Comparison of ENCODE assay signal across 17 cellular contexts in genomic region chr9:134793281-134793680, GRCh38.
"Had no signal": no experiment of that assay in that cellular context is flagged by ENCODE, and none has a peak within 500 bp of the region (broad histone marks: within the 10 kb centered on the region; RNA-seq: fewer than 3 reads in every experiment).

No MANE protein-coding gene starts in this region.

- ATAC-seq: left lobe of liver, natural killer cell, psoas muscle had no signal

- H3K36me3 Mint-ChIP-seq: activated naive CD4-positive, alpha-beta T cell treated with anti-CD3 and anti-CD28 coated beads, Interleukin-2, amount 10 ng/mL, durations not matched to agents 7 days and 5 days; natural killer cell had no signal

- H3K4me1 ChIP-seq: adrenal gland, colonic mucosa, psoas muscle, upper lobe of left lung had no signal

- H3K4me3 ChIP-seq: adrenal gland, colonic mucosa, psoas muscle, sigmoid colon, upper lobe of left lung had no signal

- H3K4me3 Mint-ChIP-seq: activated CD4-positive, alpha-beta T cell treated with anti-CD3 and anti-CD28 coated beads, Interleukin-2, amount 10 ng/mL, durations not matched to agents 7 days and 5 days; activated naive CD4-positive, alpha-beta T cell treated with anti-CD3 and anti-CD28 coated beads, Interleukin-2, amount 10 ng/mL, durations not matched to agents 7 days and 5 days; natural killer cell had no signal

- H3K9me3 Mint-ChIP-seq: activated CD4-positive, alpha-beta T cell treated with anti-CD3 and anti-CD28 coated beads, Interleukin-2, amount 10 ng/mL, durations not matched to agents 7 days and 5 days; activated naive CD4-positive, alpha-beta T cell treated with anti-CD3 and anti-CD28 coated beads, Interleukin-2, amount 10 ng/mL, durations not matched to agents 7 days and 5 days; activated T-helper 2 cell treated with anti-CD3 and anti-CD28 coated beads, Interferon-gamma antibody, Interleukin-2, Interleukin-4, amounts not matched to agents 10 μg/mL and 5 μg/mL and 100 μg/mL, durations not matched to agents 14 hours and 24 hours and 36 hours had no signal

- H3K27ac Mint-ChIP-seq: activated CD4-positive, alpha-beta T cell treated with anti-CD3 and anti-CD28 coated beads, Interleukin-2, amount 10 ng/mL, durations not matched to agents 7 days and 5 days; activated naive CD4-positive, alpha-beta T cell treated with anti-CD3 and anti-CD28 coated beads, Interleukin-2, amount 10 ng/mL, durations not matched to agents 7 days and 5 days; activated T-helper 2 cell treated with anti-CD3 and anti-CD28 coated beads, Interferon-gamma antibody, Interleukin-2, Interleukin-4, amounts not matched to agents 10 μg/mL and 5 μg/mL and 100 μg/mL, durations not matched to agents 14 hours and 24 hours and 36 hours; natural killer cell had no signal

- H3K27ac ChIP-seq: adrenal gland, colonic mucosa, psoas muscle, sigmoid colon, upper lobe of left lung had no signal

- H3K4me1 Mint-ChIP-seq: activated CD4-positive, alpha-beta T cell treated with anti-CD3 and anti-CD28 coated beads, Interleukin-2, amount 10 ng/mL, durations not matched to agents 7 days and 5 days; activated naive CD4-positive, alpha-beta T cell treated with anti-CD3 and anti-CD28 coated beads, Interleukin-2, amount 10 ng/mL, durations not matched to agents 7 days and 5 days; natural killer cell had no signal

- H3K36me3 ChIP-seq: colonic mucosa had no signal

- H3K9me3 ChIP-seq: adrenal gland, colonic mucosa, psoas muscle, sigmoid colon, upper lobe of left lung had no signal

- H3K27me3 ChIP-seq: adrenal gland, colonic mucosa, sigmoid colon, upper lobe of left lung had no signal

- DNase-seq: activated CD4-positive, alpha-beta T cell treated with anti-CD3 and anti-CD28 coated beads, Interleukin-2, amount 10 ng/mL, durations not matched to agents 7 days and 5 days; activated CD4-positive, CD25-positive, alpha-beta regulatory T cell; activated CD8-positive, alpha-beta memory T cell treated with anti-CD3 and anti-CD28 coated beads for 24 hours; activated naive CD4-positive, alpha-beta T cell treated with anti-CD3 and anti-CD28 coated beads, Interleukin-2, amount 10 ng/mL, durations not matched to agents 7 days and 5 days; activated T-cell treated with anti-CD3 and anti-CD28 coated beads for 4 hours; adrenal gland; colonic mucosa; effector memory CD4-positive, alpha-beta T cell; mammary epithelial cell; natural killer cell; psoas muscle; sigmoid colon; stimulated activated CD4-positive, alpha-beta T cell treated with anti-CD3 and anti-CD28 coated beads, Interleukin-12 subunit alpha, Interleukin-12 subunit beta, amount 100 ng/mL, for 4 hours; stimulated activated naive CD4-positive, alpha-beta T cell treated with Interleukin-2 at 50 U/mL for 16 hours had no signal
